ENCODE assay signal across 24 cellular contexts in genomic region chr4:83389037-83389755, GRCh38. TPM values are rescaled to one million over a fixed set of nuclear protein-coding genes. Genes with fewer than 3 reads are reported as not detected.
DNase-seq lines count a peak whose midpoint lies in the region; ATAC-seq and TF ChIP-seq lines count a peak whose summit lies in the region.
"Had no signal": no experiment of that assay in that cellular context is flagged by ENCODE, and none has a peak within 500 bp of the region (broad histone marks: within the 10 kb centered on the region; RNA-seq: fewer than 3 reads in every experiment).

No MANE protein-coding gene starts in this region.

- 40 to 52% (median 44%) methylated on average over 8 of the region's 8 CpGs for WGBS in adrenal gland, 4 donors
- 64 to 81% methylated on average over 8 of the region's 8 CpGs for WGBS in thyroid gland, 2 donors

- no peaks in the 10 kb centered on the region for H3K36me3 Mint-ChIP-seq in activated CD4-positive, alpha-beta memory T cell treated with anti-CD3 and anti-CD28 coated beads, Interleukin-2, amount 10 ng/mL, durations not matched to agents 7 days and 5 days (ENCODE audit: low read depth)
- H3K36me3 Mint-ChIP-seq: activated naive CD4-positive, alpha-beta T cell treated with anti-CD3 and anti-CD28 coated beads, Interleukin-2, amount 50 U/mL, for 24 hours; natural killer cell treated with Interleukin-12 subunit alpha and Interleukin-12 subunit beta and Interleukin-15 and Interleukin-18, amount 100 ng/mL, for 72 hours; WTC11 had no signal

- peaks cover 16% of the 10 kb centered on the region for H3K4me1 Mint-ChIP-seq in activated CD4-positive, alpha-beta memory T cell treated with anti-CD3 and anti-CD28 coated beads, Interleukin-2, amount 10 ng/mL, durations not matched to agents 7 days and 5 days

- H3K36me3 ChIP-seq in adrenal gland (replicated peaks in 1 of 2) (no peaks in the 10 kb centered on the region), thyroid gland (no peaks in the 10 kb centered on the region)
- H3K36me3 ChIP-seq: ascending aorta, BE2C, left lung, sigmoid colon, upper lobe of left lung had no signal

- peak in 1 of 2 donors; percentile 72 for TF ChIP-seq POLR2A in adrenal gland (IDR thresholded peaks at IDR 0.05)
- no peak for TF ChIP-seq POLR2A in thyroid gland (IDR thresholded peaks at IDR 0.05)

- H3K9me3 ChIP-seq in adrenal gland (replicated peaks in 1 of 3) (no peaks in the 10 kb centered on the region), thyroid gland (no peaks in the 10 kb centered on the region)
- H3K9me3 ChIP-seq: ascending aorta, BE2C, left lung, sigmoid colon, upper lobe of left lung had no signal

- POLR2A ChIA-PET in activated CD4-positive, alpha-beta memory T cell treated with anti-CD3 and anti-CD28 coated beads, Interleukin-2, amount 10 ng/mL, durations not matched to agents 7 days and 5 days (lab: Charles Lee) = interaction anchor here (1.4 kb wide), 1 partner anchor 105 kb away, joined by 3 read pairs; the partner anchor contains the start of gene COQ2

- ATAC-seq in Right ventricle myocardium inferior = peak; percentile 48
- no peak for ATAC-seq in HG02840 (IDR thresholded peaks at IDR 0.05; ENCODE audit: low FRiP score, unreplicated experiment)
- ATAC-seq: left lung had no signal

- CTCF ChIA-PET in activated CD4-positive, alpha-beta memory T cell treated with anti-CD3 and anti-CD28 coated beads, Interleukin-2, amount 10 ng/mL, durations not matched to agents 7 days and 5 days (lab: Charles Lee) = interaction anchor here (0.6 to 2.9 kb wide), 5 partner anchors 16 to 116 kb away, joined by 3 to 16 read pairs (median 5); partner anchors contain the start of gene COQ2

- intact Hi-C loops in Right ventricle myocardium inferior (cut with DNase I) (no loop called here), cardiac septum (cut with DNase I) (no loop called here), adrenal gland (cut with DNase I) (no loop called here), thyroid gland (cut with DNase I) (no loop called here)

- no peak for TF ChIP-seq CTCF in adrenal gland (IDR thresholded peaks at IDR 0.05)
- no peak for TF ChIP-seq CTCF in thyroid gland (IDR thresholded peaks at IDR 0.05)

- H3K4me1 ChIP-seq in adrenal gland (replicated peaks in 1 of 2) = peaks cover 35% of the 10 kb centered on the region in 2 donors
- peaks cover 0 to 18% of the 10 kb centered on the region in 2 donors for H3K4me1 ChIP-seq in thyroid gland
- H3K4me1 ChIP-seq: ascending aorta, BE2C, left lung, upper lobe of left lung had no signal

- no peak overlapping the region for H3K4me3 Mint-ChIP-seq in activated CD4-positive, alpha-beta memory T cell treated with anti-CD3 and anti-CD28 coated beads, Interleukin-2, amount 10 ng/mL, durations not matched to agents 7 days and 5 days
- H3K4me3 Mint-ChIP-seq: activated naive CD4-positive, alpha-beta T cell treated with anti-CD3 and anti-CD28 coated beads, Interleukin-2, amount 50 U/mL, for 24 hours; natural killer cell treated with Interleukin-12 subunit alpha and Interleukin-12 subunit beta and Interleukin-15 and Interleukin-18, amount 100 ng/mL, for 72 hours had no signal

- DNase-seq in Right ventricle myocardium inferior (ENCODE audit: missing footprints) = no peak
- no peak for DNase-seq in cardiac septum (ENCODE audit: low spot score)
- DNase-seq in adrenal gland = peak; percentile 40 to 82 (median 73)
- DNase-seq in left kidney (ENCODE audit: low read depth, low spot score) = peak; percentile 53
- DNase-seq in thyroid gland = peak; percentile 20 to 42
- no peak for DNase-seq in NCI-H526 (lab: John Stamatoyannopoulos, UW)
- no peak for DNase-seq in activated CD4-positive, alpha-beta memory T cell treated with anti-CD3 and anti-CD28 coated beads, Interleukin-2, amount 10 ng/mL, durations not matched to agents 7 days and 5 days
- DNase-seq: activated CD8-positive, alpha-beta memory T cell treated with anti-CD3 and anti-CD28 coated beads, Interleukin-2, amount 50 U/mL, for 4 hours; BE2C; DMS79 treated with DMSO at 0.1 percent for 48 hours; left lung; midbrain; NCI-H774; PC-9; SIG-M5; sigmoid colon; SW 1271; upper lobe of left lung had no signal

- peak overlapping the region; percentile 51 to 87 (median 77) for H3K27ac ChIP-seq in adrenal gland
- no peak overlapping the region for H3K27ac ChIP-seq in thyroid gland
- H3K27ac ChIP-seq: ascending aorta, left lung, PC-9, sigmoid colon, upper lobe of left lung had no signal

- H3K27ac Mint-ChIP-seq in activated CD4-positive, alpha-beta memory T cell treated with anti-CD3 and anti-CD28 coated beads, Interleukin-2, amount 10 ng/mL, durations not matched to agents 7 days and 5 days = no peak overlapping the region
- H3K27ac Mint-ChIP-seq: GM23338, WTC11 had no signal

- no peak overlapping the region for H3K4me3 ChIP-seq in adrenal gland
- no peak overlapping the region for H3K4me3 ChIP-seq in thyroid gland (replicated peaks in 1 of 3)
- H3K4me3 ChIP-seq: ascending aorta, GM23338, left lung, PC-9, sigmoid colon, upper lobe of left lung had no signal

- H3K27me3 ChIP-seq in adrenal gland = no peaks in the 10 kb centered on the region
- no peaks in the 10 kb centered on the region for H3K27me3 ChIP-seq in thyroid gland
- H3K27me3 ChIP-seq: ascending aorta, BE2C, left lung, sigmoid colon, upper lobe of left lung had no signal

- H3K27me3 Mint-ChIP-seq in activated CD4-positive, alpha-beta memory T cell treated with anti-CD3 and anti-CD28 coated beads, Interleukin-2, amount 10 ng/mL, durations not matched to agents 7 days and 5 days = peaks cover 2% of the 10 kb centered on the region
- H3K27me3 Mint-ChIP-seq: activated naive CD4-positive, alpha-beta T cell treated with anti-CD3 and anti-CD28 coated beads, Interleukin-2, amount 50 U/mL, for 24 hours had no signal

- peaks cover 2% of the 10 kb centered on the region for H3K9me3 Mint-ChIP-seq in activated CD4-positive, alpha-beta memory T cell treated with anti-CD3 and anti-CD28 coated beads, Interleukin-2, amount 10 ng/mL, durations not matched to agents 7 days and 5 days
- H3K9me3 Mint-ChIP-seq: activated naive CD4-positive, alpha-beta T cell treated with anti-CD3 and anti-CD28 coated beads, Interleukin-2, amount 50 U/mL, for 24 hours; natural killer cell treated with Interleukin-12 subunit alpha and Interleukin-12 subunit beta and Interleukin-15 and Interleukin-18, amount 100 ng/mL, for 72 hours had no signal

RNA-seq across cellular contexts. Expression of gene HPSE, which starts 54.5 kb away (rescaled TPM):
- total RNA-seq in Right ventricle myocardium inferior (1.8 TPM), cardiac septum (0.97 TPM), adrenal gland (10 to 100 TPM in 1 of 8 donors, 1 to 10 TPM in 7; 2.1 to 12.3 (median 7.3) TPM), thyroid gland (1 to 10 TPM in 3 of 4 donors, under 1 TPM in 1; 0.63 to 3.1 (median 1.3) TPM)
- 1 to 10 TPM in 2 of 3 donors, under 1 TPM in 1; 0.64 to 2.6 (median 2.0) TPM for polyA plus RNA-seq in adrenal gland
- 10 to 100 TPM; 30.4 to 32.7 TPM for total RNA-seq in activated CD4-positive, alpha-beta memory T cell treated with anti-CD3 and anti-CD28 coated beads, Interleukin-2, amount 10 ng/mL, durations not matched to agents 7 days and 5 days

Comparison
In these comparisons a context has a peak if more than half of its experiments do, and no peak if none do; other contexts are left out.
1. DNase-seq: peak in adrenal gland (7 of 7), left kidney (single experiment) and thyroid gland (2 of 2); none in Right ventricle myocardium inferior (single experiment), cardiac septum (single experiment), NCI-H526 (0 of 2) and activated CD4-positive, alpha-beta memory T cell treated with anti-CD3 and anti-CD28 coated beads, Interleukin-2, amount 10 ng/mL, durations not matched to agents 7 days and 5 days (single experiment).
2. H3K27ac ChIP-seq: peak in adrenal gland (5 of 5); none in thyroid gland (0 of 3).